Comparison of ENCODE assay signal across 2 cellular contexts in genomic region chr2:3956344-3956743, GRCh38.
TF ChIP-seq lines count a peak whose summit lies in the region.

No MANE protein-coding gene starts in this region.

TF ChIP-seq in GM23338, 12 proteins besides CTCF, POLR2A, EP300 and RAD21 (continued from another document):
- TF ChIP-seq ETS1 (IDR thresholded peaks at IDR 0.05) = no peak
- TF ChIP-seq JUNB (IDR thresholded peaks at IDR 0.05; ENCODE audit: unreplicated experiment) = no peak
- no peak for TF ChIP-seq EZH2phosphoT487 (IDR thresholded peaks at IDR 0.05; ENCODE audit: unreplicated experiment)
- no peak for TF ChIP-seq REST (IDR thresholded peaks at IDR 0.05; ENCODE audit: unreplicated experiment)
- TF ChIP-seq ZNF114 (CRISPR knock-in tag; IDR thresholded peaks at IDR 0.05) = no peak
- no peak for TF ChIP-seq CREB1 (CRISPR knock-in tag; IDR thresholded peaks at IDR 0.05; ENCODE audit: low read depth)
- no peak for TF ChIP-seq ZNF462 (CRISPR knock-in tag; IDR thresholded peaks at IDR 0.05)
- no peak for TF ChIP-seq POLR2AphosphoS5 (IDR thresholded peaks at IDR 0.05; ENCODE audit: low read depth)
- no peak for TF ChIP-seq EZH2 (IDR thresholded peaks at IDR 0.05; ENCODE audit: low read depth, unreplicated experiment)
- TF ChIP-seq ZNF331 (CRISPR knock-in tag; IDR thresholded peaks at IDR 0.05; ENCODE audit: low read depth) = no peak
TF ChIP-seq in GM23338: peak in this region for 0.

TF ChIP-seq in H1, 55 proteins besides CTCF, POLR2A, EP300 and RAD21 (continued from another document):
- TF ChIP-seq ATF2 (IDR thresholded peaks at IDR 0.05; ENCODE audit: low read length) (no peak), FOSL1 (IDR thresholded peaks at IDR 0.05; ENCODE audit: insufficient read depth, low read depth, low read length) (no peak), SP2 (IDR thresholded peaks at IDR 0.05; ENCODE audit: low read length) (no peak), POLR2AphosphoS5 (IDR thresholded peaks at IDR 0.05; ENCODE audit: low read depth, low read length) (no peak)
TF ChIP-seq in H1: peak in this region for 0.
